In the genomic region with DNA sequence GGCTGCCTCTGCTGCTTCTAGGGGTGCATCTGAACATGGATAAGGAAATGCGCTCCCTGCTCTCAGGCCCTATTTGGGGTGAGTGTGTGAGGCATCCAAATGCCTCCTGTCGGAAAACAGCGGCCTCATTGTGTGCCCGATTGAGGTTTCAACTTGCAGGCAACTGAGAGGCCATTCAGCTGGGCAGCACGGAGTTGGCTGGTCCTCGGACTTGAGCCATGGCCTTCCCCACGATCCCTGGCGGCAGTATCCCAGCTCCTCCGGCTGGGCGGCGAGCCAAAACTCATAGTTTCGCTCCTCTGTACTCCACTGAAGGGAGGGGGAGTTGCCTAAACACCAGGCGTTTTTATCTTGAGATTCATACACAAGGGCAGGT, we compare ENCODE assay signal across 11 cellular contexts.
A peak's percentile ranks its signal among the peaks of the same experiment; 100 is the strongest.
DNase-seq lines count a peak whose midpoint lies in the region; FAIRE-seq and TF ChIP-seq lines count a peak whose summit lies in the region.
"Had no signal": no experiment of that assay in that cellular context is flagged by ENCODE, and none has a peak within 500 bp of the region (broad histone marks: within the 10 kb centered on the region; RNA-seq: fewer than 3 reads in every experiment).

No MANE protein-coding gene starts in this region.

- peak in 2 of 3 experiments; percentile 37 to 60 for DNase-seq in NCI-H1417 (lab: John Stamatoyannopoulos, UW)
- no peak for DNase-seq in NCI-H1417 treated with DMSO at 0.1 percent for 48 hours (lab: John Stamatoyannopoulos, UW)
- peak; percentile 16 for DNase-seq in cerebellum (ENCODE audit: low spot score)
- peak; percentile 71 for DNase-seq in inferior parietal cortex (ENCODE audit: extremely low spot score)
- no peak for DNase-seq in activated CD8-positive, alpha-beta memory T cell treated with anti-CD3 and anti-CD28 coated beads, Interleukin-2, amount 50 U/mL, for 4 hours
- DNase-seq in activated effector memory CD4-positive, alpha-beta T cell treated with Interleukin-2 at 50 U/mL for 16 hours = no peak
- DNase-seq in GM12892 (ENCODE audit: insufficient read length) = no peak
- DNase-seq: trophoblast cell had no signal

- no peak for TF ChIP-seq POLR2A in GM12892 (IDR thresholded peaks at IDR 0.05; ENCODE audit: low read depth, low read length)

- no peaks in the 10 kb centered on the region for H3K36me3 ChIP-seq in stomach smooth muscle (ENCODE audit: control insufficient read depth in 2 of 2, insufficient read depth in 2 of 2, low read length in 2 of 2)

- H3K9ac ChIP-seq in stomach smooth muscle (ENCODE audit: low read length in 2 of 2) = no peak overlapping the region

- H3K27me3 ChIP-seq in stomach smooth muscle (ENCODE audit: control insufficient read depth in 1 of 2, insufficient read depth in 2 of 2, low read length in 2 of 2) = peaks cover 36 to 42% of the 10 kb centered on the region in 2 donors

- FAIRE-seq in GM12892 (lab: Jason Lieb, UNC) = no peak
- FAIRE-seq: A549 had no signal

- no peaks in the 10 kb centered on the region for H3K9me3 ChIP-seq in stomach smooth muscle (ENCODE audit: control insufficient read depth in 2 of 2, low read length in 2 of 2)
- H3K9me3 ChIP-seq: A549 had no signal

- H3K27ac ChIP-seq in stomach smooth muscle (ENCODE audit: low read length) = no peak overlapping the region
- H3K27ac ChIP-seq: skin epidermis had no signal

- H3K4me3 ChIP-seq in stomach smooth muscle (ENCODE audit: low read length in 2 of 2) = peak overlapping the region; percentile 64 to 71

- peaks cover 18% of the 10 kb centered on the region for H3K4me1 ChIP-seq in stomach smooth muscle (ENCODE audit: control insufficient read depth, insufficient read depth, low read length)

Comparison
In these comparisons a context has a peak if more than half of its experiments do, and no peak if none do; other contexts are left out.
1. DNase-seq: peak in NCI-H1417 (2 of 3), cerebellum (single experiment) and inferior parietal cortex (single experiment); none in NCI-H1417 treated with DMSO at 0.1 percent for 48 hours (single experiment), activated CD8-positive, alpha-beta memory T cell treated with anti-CD3 and anti-CD28 coated beads, Interleukin-2, amount 50 U/mL, for 4 hours (single experiment), activated effector memory CD4-positive, alpha-beta T cell treated with Interleukin-2 at 50 U/mL for 16 hours (single experiment) and GM12892 (single experiment).